16 cellular contexts compared by ENCODE assay signal in the genomic region with DNA sequence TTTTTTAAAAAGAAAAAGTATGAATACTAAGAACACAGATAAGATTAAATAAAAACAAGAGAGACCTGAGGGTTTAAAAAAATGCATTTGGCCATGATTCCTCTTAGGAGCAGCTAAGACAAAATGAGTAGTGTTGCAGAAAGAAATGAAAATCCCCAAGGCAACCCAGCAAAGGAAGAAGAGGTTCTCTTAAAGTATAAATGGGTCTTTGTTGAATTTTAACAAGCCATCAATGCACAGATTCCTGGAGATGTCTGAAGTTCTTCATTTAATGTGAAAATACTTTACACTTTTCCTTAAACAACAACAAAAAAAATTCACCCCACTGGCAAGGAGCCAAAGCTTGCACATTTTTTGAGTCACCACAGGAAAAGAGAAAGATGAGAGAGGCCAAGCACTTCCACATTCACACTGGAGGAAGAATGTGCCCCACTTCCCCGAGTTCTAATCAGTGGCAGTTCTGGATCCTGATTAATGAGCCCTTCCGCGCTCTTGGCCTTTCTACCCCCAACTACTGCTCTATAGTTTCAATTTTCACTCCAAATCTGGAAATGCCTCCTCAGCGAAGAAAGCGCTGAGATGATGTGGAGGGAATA.
A peak's percentile ranks its signal among the peaks of the same experiment; 100 is the strongest.
DNase-seq lines count a peak whose midpoint lies in the region; ATAC-seq and TF ChIP-seq lines count a peak whose summit lies in the region.
"Had no signal": no experiment of that assay in that cellular context is flagged by ENCODE, and none has a peak within 500 bp of the region (broad histone marks: within the 10 kb centered on the region; RNA-seq: fewer than 3 reads in every experiment).

No MANE protein-coding gene starts in this region.

- peaks cover 3% of the 10 kb centered on the region; the same call in 1 of the 2 replicates for H3K9me3 ChIP-seq in SK-N-MC (ENCODE audit: low read depth, low read length)
- H3K9me3 ChIP-seq: ovary had no signal

- TF ChIP-seq CTCF in fibroblast of mammary gland (conservative IDR thresholded peaks at IDR 0.05; ENCODE audit: control insufficient read depth, insufficient read depth, low read depth, low read length) = no peak

- peak overlapping the region; percentile 14; the same call in 1 of the 2 replicates for H3K27ac ChIP-seq in SK-N-MC
- H3K27ac ChIP-seq: coronary artery, ovary had no signal

- no peak overlapping the region for H3K4me3 Mint-ChIP-seq in T-helper 2 cell treated with Interferon-gamma antibody and Interleukin-4, amounts not matched to agents 5 μg/mL and 100 μg/mL, for 36 hours
- H3K4me3 Mint-ChIP-seq: activated CD8-positive, alpha-beta T cell treated with anti-CD3 and anti-CD28 coated beads for 36 hours; IgD-negative memory B cell had no signal

- H3K36me3 Mint-ChIP-seq in T-helper 2 cell treated with Interferon-gamma antibody and Interleukin-4, amounts not matched to agents 5 μg/mL and 100 μg/mL, for 36 hours (ENCODE audit: low read depth) = no peaks in the 10 kb centered on the region
- H3K36me3 Mint-ChIP-seq: IgD-negative memory B cell had no signal

- no peak overlapping the region for H3K9ac ChIP-seq in SK-N-MC (ENCODE audit: insufficient read length)

- no peak for ATAC-seq in HG02642 (IDR thresholded peaks at IDR 0.05; ENCODE audit: poor library complexity, unreplicated experiment)
- ATAC-seq: activated CD8-positive, alpha-beta T cell treated with anti-CD3 and anti-CD28 coated beads for 36 hours; left colon had no signal

- H3K4me1 Mint-ChIP-seq in T-helper 2 cell treated with Interferon-gamma antibody and Interleukin-4, amounts not matched to agents 5 μg/mL and 100 μg/mL, for 36 hours (ENCODE audit: low read depth) = no peaks in the 10 kb centered on the region
- H3K4me1 Mint-ChIP-seq: IgD-negative memory B cell had no signal

- peak; percentile 50 for DNase-seq in ELR (ENCODE audit: low read depth)
- DNase-seq in SK-N-MC (ENCODE audit: low read depth, low spot score) = no peak
- DNase-seq in fibroblast of mammary gland (ENCODE audit: low read depth) = peak; percentile 45
- peak; percentile 43 for DNase-seq in myocyte (ENCODE audit: low read depth)
- no peak for DNase-seq in T-helper 2 cell treated with Interferon-gamma antibody and Interleukin-4, amounts not matched to agents 5 μg/mL and 100 μg/mL, for 36 hours (ENCODE audit: low spot score)
- DNase-seq in activated gamma-delta T cell treated with Interleukin-2 at 50 U/mL for 16 hours = no peak
- DNase-seq in NCI-H446 treated with DMSO at 0.1 percent for 48 hours (lab: John Stamatoyannopoulos, UW) = no peak
- DNase-seq: activated CD8-positive, alpha-beta T cell treated with anti-CD3 and anti-CD28 coated beads for 36 hours; activated naive CD4-positive, alpha-beta T cell treated with Interleukin-2 at 50 U/mL for 16 hours; Calu3; left colon; NCI-H2081 had no signal

- H3K9me3 Mint-ChIP-seq in T-helper 2 cell treated with Interferon-gamma antibody and Interleukin-4, amounts not matched to agents 5 μg/mL and 100 μg/mL, for 36 hours = no peaks in the 10 kb centered on the region
- H3K9me3 Mint-ChIP-seq: activated CD8-positive, alpha-beta T cell treated with anti-CD3 and anti-CD28 coated beads for 36 hours had no signal

- H3K27me3 Mint-ChIP-seq in T-helper 2 cell treated with Interferon-gamma antibody and Interleukin-4, amounts not matched to agents 5 μg/mL and 100 μg/mL, for 36 hours (ENCODE audit: low read depth) = no peaks in the 10 kb centered on the region
- H3K27me3 Mint-ChIP-seq: activated CD8-positive, alpha-beta T cell treated with anti-CD3 and anti-CD28 coated beads for 36 hours; IgD-negative memory B cell had no signal

- no peak overlapping the region for H3K27ac Mint-ChIP-seq in T-helper 2 cell treated with Interferon-gamma antibody and Interleukin-4, amounts not matched to agents 5 μg/mL and 100 μg/mL, for 36 hours
- H3K27ac Mint-ChIP-seq: activated CD8-positive, alpha-beta T cell treated with anti-CD3 and anti-CD28 coated beads for 36 hours; IgD-negative memory B cell had no signal

- H3K36me3 ChIP-seq in SK-N-MC (ENCODE audit: insufficient read depth, low read length) = no peaks in the 10 kb centered on the region
- H3K36me3 ChIP-seq: ovary had no signal

- peak overlapping the region; percentile 19; the same call in 1 of the 2 replicates for H3K4me3 ChIP-seq in SK-N-MC
- H3K4me3 ChIP-seq in fibroblast of mammary gland (ENCODE audit: control insufficient read depth, low read depth, low read length) = no peak overlapping the region
- H3K4me3 ChIP-seq: coronary artery, ovary had no signal

Comparison
In these comparisons a context has a peak if more than half of its experiments do, and no peak if none do; other contexts are left out.
1. DNase-seq: peak in ELR (single experiment), fibroblast of mammary gland (single experiment) and myocyte (single experiment); none in SK-N-MC (single experiment), T-helper 2 cell treated with Interferon-gamma antibody and Interleukin-4, amounts not matched to agents 5 μg/mL and 100 μg/mL, for 36 hours (single experiment), activated gamma-delta T cell treated with Interleukin-2 at 50 U/mL for 16 hours (single experiment) and NCI-H446 treated with DMSO at 0.1 percent for 48 hours (single experiment).